Comparison of ENCODE assay signal across 20 cellular contexts in genomic region chr1:24938276-24938675, GRCh38. TPM values are rescaled to one million over a fixed set of nuclear protein-coding genes. Genes with fewer than 3 reads are reported as not detected.
A peak's percentile ranks its signal among the peaks of the same experiment; 100 is the strongest.
DNase-seq lines count a peak whose midpoint lies in the region; ATAC-seq lines count a peak whose summit lies in the region.
"Had no signal": no experiment of that assay in that cellular context is flagged by ENCODE, and none has a peak within 500 bp of the region (broad histone marks: within the 10 kb centered on the region; RNA-seq: fewer than 3 reads in every experiment).

No MANE protein-coding gene starts in this region.

- H3K4me3 Mint-ChIP-seq in activated CD4-positive, alpha-beta T cell treated with anti-CD3 and anti-CD28 coated beads, Interleukin-2, amount 10 ng/mL, durations not matched to agents 7 days and 5 days: no peak overlapping the region
- peak overlapping the region; percentile 30 for H3K4me3 Mint-ChIP-seq in stimulated activated naive CD8-positive, alpha-beta T cell treated with anti-CD3 and anti-CD28 coated beads, Interleukin-15, Interleukin-2, amounts not matched to agents 100 ng/mL and 50 ng/mL, for 24 hours
- H3K4me3 Mint-ChIP-seq in effector memory CD8-positive, alpha-beta T cell: no peak overlapping the region
- H3K4me3 Mint-ChIP-seq: CD4-positive, alpha-beta T cell had no signal

- ATAC-seq in stimulated activated naive CD8-positive, alpha-beta T cell treated with anti-CD3 and anti-CD28 coated beads, Interleukin-15, Interleukin-2, amounts not matched to agents 100 U/mL and 50 U/mL, for 24 hours: no peak
- ATAC-seq in effector memory CD8-positive, alpha-beta T cell (replicated peaks): no peak
- ATAC-seq: PC-3 had no signal

- CTCF ChIA-PET in activated CD4-positive, alpha-beta T cell treated with anti-CD3 and anti-CD28 coated beads, Interleukin-2, amount 10 ng/mL, durations not matched to agents 7 days and 5 days (lab: Charles Lee): interaction anchor here (2.0 kb wide), 1 partner anchor 13 kb away, joined by 6 read pairs; no protein-coding TSS in a partner anchor

- POLR2A ChIA-PET in activated CD4-positive, alpha-beta T cell treated with anti-CD3 and anti-CD28 coated beads, Interleukin-2, amount 10 ng/mL, durations not matched to agents 7 days and 5 days (lab: Charles Lee): no interaction called here

- H3K36me3 Mint-ChIP-seq in activated CD4-positive, alpha-beta T cell treated with anti-CD3 and anti-CD28 coated beads, Interleukin-2, amount 10 ng/mL, durations not matched to agents 7 days and 5 days (ENCODE audit: low read depth): peaks cover 46% of the 10 kb centered on the region
- peaks cover 84% of the 10 kb centered on the region for H3K36me3 Mint-ChIP-seq in stimulated activated naive CD8-positive, alpha-beta T cell treated with anti-CD3 and anti-CD28 coated beads, Interleukin-15, Interleukin-2, amounts not matched to agents 100 ng/mL and 50 ng/mL, for 24 hours (ENCODE audit: low read depth)
- peaks cover 25% of the 10 kb centered on the region for H3K36me3 Mint-ChIP-seq in effector memory CD8-positive, alpha-beta T cell (ENCODE audit: insufficient read depth)
- H3K36me3 Mint-ChIP-seq: IgD-negative memory B cell had no signal

- DNase-seq in activated CD4-positive, alpha-beta T cell treated with anti-CD3 and anti-CD28 coated beads, Interleukin-2, amount 10 ng/mL, durations not matched to agents 7 days and 5 days: no peak
- no peak for DNase-seq in activated CD4-positive, alpha-beta T cell treated with anti-CD3 and anti-CD28 coated beads for 48 hours
- DNase-seq in stimulated activated naive CD8-positive, alpha-beta T cell treated with anti-CD3 and anti-CD28 coated beads, Interleukin-15, Interleukin-2, amounts not matched to agents 100 U/mL and 50 U/mL, for 24 hours: no peak
- no peak for DNase-seq in effector memory CD8-positive, alpha-beta T cell
- DNase-seq in ACHN (no peak), cerebellum (ENCODE audit: low spot score) (no peak)
- DNase-seq: Caco-2; CD4-positive, alpha-beta T cell; HCEC 1CT; Karpas-422; NCI-H1417 treated with DMSO at 0.1 percent for 48 hours; NCI-H187 treated with DMSO at 0.1 percent for 48 hours; NCI-H226; NCI-H524 treated with DMSO at 0.1 percent for 48 hours; PC-3; RPMI8226 had no signal

- in situ Hi-C loops in ACHN (cut with HindIII; ENCODE audit: low pct_ligation_motif_present, low pct_unique_long_range_greater_than_20kb, low sequenced_read_pairs): no loop called here

- no peaks in the 10 kb centered on the region for H3K9me3 Mint-ChIP-seq in activated CD4-positive, alpha-beta T cell treated with anti-CD3 and anti-CD28 coated beads, Interleukin-2, amount 10 ng/mL, durations not matched to agents 7 days and 5 days
- no peaks in the 10 kb centered on the region for H3K9me3 Mint-ChIP-seq in stimulated activated naive CD8-positive, alpha-beta T cell treated with anti-CD3 and anti-CD28 coated beads, Interleukin-15, Interleukin-2, amounts not matched to agents 100 ng/mL and 50 ng/mL, for 24 hours
- no peaks in the 10 kb centered on the region for H3K9me3 Mint-ChIP-seq in effector memory CD8-positive, alpha-beta T cell
- H3K9me3 Mint-ChIP-seq: CD4-positive, alpha-beta T cell; IgD-negative memory B cell had no signal

- H3K27ac Mint-ChIP-seq in activated CD4-positive, alpha-beta T cell treated with anti-CD3 and anti-CD28 coated beads, Interleukin-2, amount 10 ng/mL, durations not matched to agents 7 days and 5 days: peak overlapping the region; percentile 19
- H3K27ac Mint-ChIP-seq in stimulated activated naive CD8-positive, alpha-beta T cell treated with anti-CD3 and anti-CD28 coated beads, Interleukin-15, Interleukin-2, amounts not matched to agents 100 ng/mL and 50 ng/mL, for 24 hours: peak overlapping the region; percentile 77
- H3K27ac Mint-ChIP-seq in effector memory CD8-positive, alpha-beta T cell: peak overlapping the region; percentile 49 to 57
- H3K27ac Mint-ChIP-seq: CD4-positive, alpha-beta T cell had no signal

- no peaks in the 10 kb centered on the region for H3K27me3 Mint-ChIP-seq in activated CD4-positive, alpha-beta T cell treated with anti-CD3 and anti-CD28 coated beads, Interleukin-2, amount 10 ng/mL, durations not matched to agents 7 days and 5 days
- no peaks in the 10 kb centered on the region for H3K27me3 Mint-ChIP-seq in stimulated activated naive CD8-positive, alpha-beta T cell treated with anti-CD3 and anti-CD28 coated beads, Interleukin-15, Interleukin-2, amounts not matched to agents 100 ng/mL and 50 ng/mL, for 24 hours
- H3K27me3 Mint-ChIP-seq in effector memory CD8-positive, alpha-beta T cell: no peaks in the 10 kb centered on the region
- H3K27me3 Mint-ChIP-seq: CD4-positive, alpha-beta T cell; IgD-negative memory B cell had no signal

- H3K4me1 Mint-ChIP-seq in activated CD4-positive, alpha-beta T cell treated with anti-CD3 and anti-CD28 coated beads, Interleukin-2, amount 10 ng/mL, durations not matched to agents 7 days and 5 days: peaks cover 79% of the 10 kb centered on the region
- peaks cover 82% of the 10 kb centered on the region for H3K4me1 Mint-ChIP-seq in stimulated activated naive CD8-positive, alpha-beta T cell treated with anti-CD3 and anti-CD28 coated beads, Interleukin-15, Interleukin-2, amounts not matched to agents 100 ng/mL and 50 ng/mL, for 24 hours (ENCODE audit: low read depth)
- peaks cover 17 to 24% of the 10 kb centered on the region in 2 donors for H3K4me1 Mint-ChIP-seq in effector memory CD8-positive, alpha-beta T cell (ENCODE audit: low read depth in 2 of 2)

RNA-seq across cellular contexts. Expression of gene RUNX3, which starts 8.2 kb away (rescaled TPM):
- total RNA-seq in activated CD4-positive, alpha-beta T cell treated with anti-CD3 and anti-CD28 coated beads, Interleukin-2, amount 10 ng/mL, durations not matched to agents 7 days and 5 days: 100 to 1,000 TPM; 108 to 125 TPM
- not detected for total RNA-seq in cerebellum
- total RNA-seq: A172, MCF 10A had no signal

Comparison
In these comparisons a context has a peak if more than half of its experiments do, and no peak if none do; other contexts are left out.
1. H3K27ac Mint-ChIP-seq: peak in every context shown above with its lines; median percentile 77 in stimulated activated naive CD8-positive, alpha-beta T cell treated with anti-CD3 and anti-CD28 coated beads, Interleukin-15, Interleukin-2, amounts not matched to agents 100 ng/mL and 50 ng/mL, for 24 hours; 53 in effector memory CD8-positive, alpha-beta T cell; 19 in activated CD4-positive, alpha-beta T cell treated with anti-CD3 and anti-CD28 coated beads, Interleukin-2, amount 10 ng/mL, durations not matched to agents 7 days and 5 days.
2. RNA of gene RUNX3, which starts 8.2 kb away (total RNA-seq): 108 to 125 TPM in activated CD4-positive, alpha-beta T cell treated with anti-CD3 and anti-CD28 coated beads, Interleukin-2, amount 10 ng/mL, durations not matched to agents 7 days and 5 days; not detected in cerebellum (single experiment); every median in the first group is over 100 times any median in the second.